In the genomic region with DNA sequence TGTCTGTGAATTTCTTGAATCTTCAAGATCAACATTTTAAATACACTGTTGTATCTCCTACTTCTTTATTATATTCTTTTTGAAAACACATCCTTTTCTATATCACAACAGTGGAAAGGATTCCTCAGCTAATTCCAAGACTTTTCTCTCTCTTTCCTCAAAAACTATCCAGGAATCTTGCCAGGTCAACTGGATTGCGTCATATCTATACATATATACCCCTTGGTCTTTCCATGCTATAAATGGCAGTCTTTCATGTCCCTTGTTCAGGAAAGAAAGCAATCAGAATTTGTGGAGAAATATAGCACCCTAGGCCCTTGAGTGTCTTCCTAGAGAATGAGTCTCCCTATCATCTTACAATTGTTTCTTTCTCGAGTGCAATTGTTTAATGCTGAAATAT, we compare ENCODE assay signal across 29 cellular contexts.
"Had no signal": no experiment of that assay in that cellular context is flagged by ENCODE, and none has a peak within 500 bp of the region (broad histone marks: within the 10 kb centered on the region; RNA-seq: fewer than 3 reads in every experiment).

No MANE protein-coding gene starts in this region.

- H3K4me3 Mint-ChIP-seq: immature natural killer cell; mesothelial cell of epicardium; naive B cell; natural killer cell; nephron progenitor cell; stimulated activated memory B cell treated with anti-CD40 and anti-IgM and Interleukin-4, amounts not matched to agents 10 μg/mL and 1 μg/mL and 100 μg/mL, for 72 hours; stimulated activated naive CD8-positive, alpha-beta T cell treated with anti-CD3 and anti-CD28 coated beads, Interleukin-15, amount 100 ng/mL, for 72 hours; type B pancreatic cell had no signal

- H3K27me3 Mint-ChIP-seq: stimulated activated naive CD8-positive, alpha-beta T cell treated with anti-CD3 and anti-CD28 coated beads, Interleukin-15, amount 100 ng/mL, for 72 hours had no signal

- DNase-seq: hypothalamus; immature natural killer cell; kidney; left colon; left lung; mesendoderm; naive B cell; natural killer cell; nephron progenitor cell; ovary; retina; right cardiac atrium; sigmoid colon; small intestine; stimulated activated CD4-positive, alpha-beta T cell treated with anti-CD3 and anti-CD28 coated beads, Interleukin-1b, Interleukin-23, amount 100 ng/mL, for 48 hours; stimulated activated CD4-positive, alpha-beta T cell treated with anti-CD3 and anti-CD28 coated beads, Interleukin-2, amount 100 ng/mL, for 48 hours; stimulated activated CD4-positive, alpha-beta T cell treated with anti-CD3 and anti-CD28 coated beads, Interleukin-4, amount 100 ng/mL, for 4 hours; stimulated activated CD8-positive, alpha-beta memory T cell treated with anti-CD3 and anti-CD28 coated beads, Interleukin-4, amount 100 ng/mL, for 48 hours; stimulated activated naive CD4-positive, alpha-beta T cell treated with Interleukin-2 at 50 U/mL for 16 hours; stimulated activated naive CD8-positive, alpha-beta T cell treated with anti-CD3 and anti-CD28 coated beads, Interleukin-15, amount 100 ng/mL, for 72 hours; substantia nigra; uterus had no signal

- H3K27me3 ChIP-seq: ovary, sigmoid colon, tibial nerve, uterus had no signal

- H3K36me3 Mint-ChIP-seq: immature natural killer cell; mesothelial cell of epicardium; naive B cell; natural killer cell; stimulated activated memory B cell treated with anti-CD40 and anti-IgM and Interleukin-4, amounts not matched to agents 10 μg/mL and 1 μg/mL and 100 μg/mL, for 72 hours had no signal

- ATAC-seq: left colon; left lung; natural killer cell; right cardiac atrium; stimulated activated memory B cell treated with anti-CD40 and anti-IgM and Interleukin-4, amounts not matched to agents 10 μg/mL and 1 μg/mL and 100 μg/mL, for 72 hours; stimulated activated naive CD8-positive, alpha-beta T cell treated with anti-CD3 and anti-CD28 coated beads, Interleukin-15, amount 100 ng/mL, for 72 hours had no signal

- H3K27ac ChIP-seq: left lung, ovary, sigmoid colon, tibial nerve, uterus had no signal

- H3K9me3 ChIP-seq: left lung, ovary, sigmoid colon, tibial nerve, uterus had no signal

- H3K27ac Mint-ChIP-seq: immature natural killer cell; naive B cell; natural killer cell; nephron progenitor cell; progenitor cell of endocrine pancreas; stimulated activated memory B cell treated with anti-CD40 and anti-IgM and Interleukin-4, amounts not matched to agents 10 μg/mL and 1 μg/mL and 100 μg/mL, for 72 hours; stimulated activated naive CD8-positive, alpha-beta T cell treated with anti-CD3 and anti-CD28 coated beads, Interleukin-15, amount 100 ng/mL, for 72 hours; type B pancreatic cell had no signal

- H3K36me3 ChIP-seq: left lung, ovary, sigmoid colon, tibial nerve, uterus had no signal

- H3K4me3 ChIP-seq: left lung, lung, ovary, sigmoid colon, tibial nerve, uterus had no signal

- H3K4me1 ChIP-seq: left lung, sigmoid colon, tibial nerve, uterus had no signal

- H3K9me3 Mint-ChIP-seq: mesothelial cell of epicardium; natural killer cell; nephron progenitor cell; stimulated activated memory B cell treated with anti-CD40 and anti-IgM and Interleukin-4, amounts not matched to agents 10 μg/mL and 1 μg/mL and 100 μg/mL, for 72 hours; stimulated activated naive CD8-positive, alpha-beta T cell treated with anti-CD3 and anti-CD28 coated beads, Interleukin-15, amount 100 ng/mL, for 72 hours had no signal

- FAIRE-seq: islet of Langerhans, kidney, small intestine had no signal

- H3K4me1 Mint-ChIP-seq: immature natural killer cell; naive B cell; natural killer cell; stimulated activated memory B cell treated with anti-CD40 and anti-IgM and Interleukin-4, amounts not matched to agents 10 μg/mL and 1 μg/mL and 100 μg/mL, for 72 hours; stimulated activated naive CD8-positive, alpha-beta T cell treated with anti-CD3 and anti-CD28 coated beads, Interleukin-15, amount 100 ng/mL, for 72 hours had no signal
